ENCODE assay signal across 7 cellular contexts in genomic region chr17:65782104-65782706, GRCh38.
DNase-seq lines count a peak whose midpoint lies in the region; ATAC-seq, FAIRE-seq and TF ChIP-seq lines count a peak whose summit lies in the region.
"Not testable (repeated sequence)": the region's sequence is repeated elsewhere in the genome, so short reads cannot be mapped to it uniquely, and the experiment has no call there.

No MANE protein-coding gene starts in this region.

- H3K9me3 Mint-ChIP-seq in activated T-cell treated with anti-CD3 and anti-CD28 coated beads, Interleukin-2, amount 50 U/mL, for 72 hours = not testable (repeated sequence)

- peak; percentile 63 for DNase-seq in EH (ENCODE audit: low read depth)
- not testable (repeated sequence) for DNase-seq in H54 (ENCODE audit: insufficient read length, low spot score); HTR-8/SVneo (ENCODE audit: insufficient read length, low spot score); activated T-cell treated with anti-CD3 and anti-CD28 coated beads, Interleukin-2, amount 50 U/mL, for 72 hours
- DNase-seq in RPMI7951 (ENCODE audit: low read depth) = peak; percentile 59
- DNase-seq in mammary epithelial cell = peak; percentile 64
- peak; percentile 20 to 58 for DNase-seq in foreskin keratinocyte

- not testable (repeated sequence) for TF ChIP-seq CTCF in mammary epithelial cell (conservative IDR thresholded peaks at IDR 0.05 in 1 of 2, IDR thresholded peaks at IDR 0.05 in 1 of 2; ENCODE audit: extremely low read depth in 1 of 2, insufficient read depth in 1 of 2, low read depth in 1 of 2, low read length in 2 of 2); foreskin keratinocyte (conservative IDR thresholded peaks at IDR 0.05)

- not testable (repeated sequence) for H3K4me3 Mint-ChIP-seq in activated T-cell treated with anti-CD3 and anti-CD28 coated beads, Interleukin-2, amount 50 U/mL, for 72 hours

- peak; percentile 67 to 72 for ATAC-seq in activated T-cell treated with anti-CD3 and anti-CD28 coated beads, Interleukin-2, amount 50 U/mL, for 72 hours (replicated peaks in 1 of 2)
- ATAC-seq in foreskin keratinocyte = not testable (repeated sequence)

- intact Hi-C loops in mammary epithelial cell (cut with micrococcal nuclease) = not testable (repeated sequence)

- FAIRE-seq in H54 (lab: Jason Lieb, UNC) (peak; percentile 50), HTR-8/SVneo (lab: Jason Lieb, UNC) (peak; percentile 40)

- dilution Hi-C loops in mammary epithelial cell (cut with HindIII; ENCODE audit: low sequenced_read_pairs) = not testable (repeated sequence)

- in situ Hi-C loops in mammary epithelial cell (cut with MboI; ENCODE audit: low sequenced_read_pairs in 2 of 2) = not testable (repeated sequence)

- H3K27ac ChIP-seq in mammary epithelial cell (ENCODE audit: insufficient read depth, low read depth, low read length); foreskin keratinocyte: not testable (repeated sequence)

- H3K4me2 ChIP-seq in mammary epithelial cell (ENCODE audit: insufficient read depth, low read depth, low read length) = not testable (repeated sequence)

- H3K9ac ChIP-seq in mammary epithelial cell (ENCODE audit: insufficient read depth, low read length) = not testable (repeated sequence)

- H4K20me1 ChIP-seq in mammary epithelial cell (ENCODE audit: insufficient read depth, low read length) = not testable (repeated sequence)

- H3K36me3 ChIP-seq in mammary epithelial cell (ENCODE audit: insufficient read depth, low read length) = not testable (repeated sequence)

- not testable (repeated sequence) for H3K4me1 Mint-ChIP-seq in activated T-cell treated with anti-CD3 and anti-CD28 coated beads, Interleukin-2, amount 50 U/mL, for 72 hours (ENCODE audit: low read depth)

- H3K27ac Mint-ChIP-seq in activated T-cell treated with anti-CD3 and anti-CD28 coated beads, Interleukin-2, amount 50 U/mL, for 72 hours = not testable (repeated sequence)

- not testable (repeated sequence) for H2AFZ ChIP-seq in mammary epithelial cell (ENCODE audit: low read depth, low read length)

- H3K79me2 ChIP-seq in mammary epithelial cell (ENCODE audit: insufficient read depth, low read length) = not testable (repeated sequence)

- not testable (repeated sequence) for H3K4me3 ChIP-seq in mammary epithelial cell (replicated peaks in 1 of 3; ENCODE audit: insufficient read depth in 1 of 3, low read depth in 2 of 3, low read length in 3 of 3)

- not testable (repeated sequence) for BruUV-seq in mammary epithelial cell (replicated peaks; lab: Mats Ljungman, UMichigan)

- H3K27me3 ChIP-seq in mammary epithelial cell (ENCODE audit: insufficient read depth, low read length); foreskin keratinocyte: not testable (repeated sequence)

- H3K27me3 Mint-ChIP-seq in activated T-cell treated with anti-CD3 and anti-CD28 coated beads, Interleukin-2, amount 50 U/mL, for 72 hours (ENCODE audit: low read depth) = not testable (repeated sequence)

- H3K36me3 Mint-ChIP-seq in activated T-cell treated with anti-CD3 and anti-CD28 coated beads, Interleukin-2, amount 50 U/mL, for 72 hours (ENCODE audit: insufficient read depth in 2 of 2) = not testable (repeated sequence)

- TF ChIP-seq POLR2A in H54 (IDR thresholded peaks at IDR 0.05; ENCODE audit: low read depth, low read length) = not testable (repeated sequence)

- peaks cover 22% of the 10 kb centered on the region for H3K4me1 ChIP-seq in mammary epithelial cell (ENCODE audit: insufficient read depth, low read length)
- H3K4me1 ChIP-seq in foreskin keratinocyte = peaks cover 14% of the 10 kb centered on the region

- CTCF ChIA-PET in mammary epithelial cell (lab: Charles Lee; ENCODE audit: low non-redundant PET) = not testable (repeated sequence)

- 0% methylated on average over 1 of the region's 1 CpG for WGBS in mammary epithelial cell (ENCODE audit: low coverage, missing lambda C conversion rate)

- H3K9me3 ChIP-seq in mammary epithelial cell (replicated peaks; ENCODE audit: insufficient read depth, low read length) = not testable (repeated sequence)
